ENCODE assay signal across 1 cellular context in genomic region chr2:39436592-39437521, GRCh38.
TF ChIP-seq lines count a peak whose summit lies in the region.

Gene MAP4K3 (minus strand): TSS chr2:39437285. CDS start chr2:39436987, 298 bp downstream.

TF ChIP-seq in K562, 482 proteins besides CTCF, POLR2A, EP300 and RAD21 (continued from another document and continues in another):
- TF ChIP-seq MTA3 (IDR thresholded peaks at IDR 0.05; ENCODE audit: borderline replicate concordance) = peak; percentile 40; the same call in 1 of the 2 replicates
- TF ChIP-seq E4F1 (CRISPR knock-in tag; IDR thresholded peaks at IDR 0.05; ENCODE audit: borderline replicate concordance) = no peak
- TF ChIP-seq ZNF561 (CRISPR knock-in tag; conservative IDR thresholded peaks at IDR 0.05) = no peak
- no peak for TF ChIP-seq IRF9 (tag; IDR thresholded peaks at IDR 0.05)
- no peak for TF ChIP-seq EP400 (IDR thresholded peaks at IDR 0.05)
- no peak for TF ChIP-seq BRF1 (IDR thresholded peaks at IDR 0.05; ENCODE audit: borderline replicate concordance, extremely low read depth, insufficient read length)
- TF ChIP-seq ZNF696 (CRISPR knock-in tag; conservative IDR thresholded peaks at IDR 0.05) = no peak
- TF ChIP-seq SPI1 (IDR thresholded peaks at IDR 0.05; ENCODE audit: borderline replicate concordance, low read depth, low read length) = peak; percentile 87
- TF ChIP-seq NR3C1 (CRISPR knock-in tag; IDR thresholded peaks at IDR 0.05) = no peak
- 0 out of 2 replicates have a peak, but pooled peaks have one; percentile 41 for TF ChIP-seq XRCC5 (IDR thresholded peaks at IDR 0.05; ENCODE audit: low read depth, low read length)
- TF ChIP-seq HDAC1 (IDR thresholded peaks at IDR 0.05) = no peak; a peak in 2 of 4 replicates
- TF ChIP-seq MEIS2 (IDR thresholded peaks at IDR 0.05; ENCODE audit: partially characterized antibody) = peak; percentile 48
- no peak for TF ChIP-seq PPARD (CRISPR knock-in tag; IDR thresholded peaks at IDR 0.05)
- TF ChIP-seq HCFC1 (IDR thresholded peaks at IDR 0.05; ENCODE audit: low read depth, low read length) = peak; percentile 38; the same call in 1 of the 2 replicates
- no peak for TF ChIP-seq PYGO2 (tag; IDR thresholded peaks at IDR 0.05)
- TF ChIP-seq GATA2 (CRISPR knock-in tag; IDR thresholded peaks at IDR 0.05) = no peak
- TF ChIP-seq KLF1 (tag; IDR thresholded peaks at IDR 0.05) = no peak; the same call in 1 of the 2 replicates
- no peak for TF ChIP-seq TSHZ1 (CRISPR knock-in tag; IDR thresholded peaks at IDR 0.05)
- no peak for TF ChIP-seq PRPF4 (IDR thresholded peaks at IDR 0.05; ENCODE audit: insufficient read depth, low read depth, low read length, poor library complexity, severe bottlenecking)
- no peak for TF ChIP-seq LEF1 (IDR thresholded peaks at IDR 0.05)
- TF ChIP-seq DLX4 (CRISPR knock-in tag; IDR thresholded peaks at IDR 0.05) = no peak
- peak; percentile 50; the same call in 1 of the 2 replicates for TF ChIP-seq CBX1 (IDR thresholded peaks at IDR 0.05; ENCODE audit: low read depth)
- TF ChIP-seq NRF1 (conservative IDR thresholded peaks at IDR 0.05 in 1 of 2, IDR thresholded peaks at IDR 0.05 in 1 of 2) = peak; percentile 89 to 90; a peak in 3 of 4 replicates
- no peak for TF ChIP-seq HOMEZ (CRISPR knock-in tag; IDR thresholded peaks at IDR 0.05)
- no peak for TF ChIP-seq GTF3C2 (IDR thresholded peaks at IDR 0.05; ENCODE audit: borderline replicate concordance, extremely low read depth, insufficient read length)
- no peak for TF ChIP-seq ZKSCAN3 (CRISPR knock-in tag; IDR thresholded peaks at IDR 0.05)
- TF ChIP-seq ZNF431 (CRISPR knock-in tag; IDR thresholded peaks at IDR 0.05) = no peak
- no peak for TF ChIP-seq NFIX (CRISPR knock-in tag; IDR thresholded peaks at IDR 0.05; ENCODE audit: low read depth)
- no peak for TF ChIP-seq TAL1 (IDR thresholded peaks at IDR 0.05)
- TF ChIP-seq RBM14 (IDR thresholded peaks at IDR 0.05; ENCODE audit: borderline replicate concordance, insufficient read depth, low read depth, low read length) = no peak
- no peak for TF ChIP-seq BRD9 (IDR thresholded peaks at IDR 0.05; ENCODE audit: low read depth, partially characterized antibody)
- TF ChIP-seq MCM5 (IDR thresholded peaks at IDR 0.05; ENCODE audit: low read depth) = no peak
- peak; percentile 36; the same call in 1 of the 2 replicates for TF ChIP-seq CREM (IDR thresholded peaks at IDR 0.05; ENCODE audit: low read depth)
- no peak for TF ChIP-seq ZNF197 (CRISPR knock-in tag; IDR thresholded peaks at IDR 0.05; ENCODE audit: low read depth)
- TF ChIP-seq HNRNPLL (IDR thresholded peaks at IDR 0.05; ENCODE audit: low read depth, low read length, poor library complexity, severe bottlenecking) = peak; percentile 53
- no peak for TF ChIP-seq EWSR1 (IDR thresholded peaks at IDR 0.05; ENCODE audit: borderline replicate concordance, low read depth, partially characterized antibody)
- TF ChIP-seq REST (CRISPR knock-in tag; IDR thresholded peaks at IDR 0.05; ENCODE audit: low read depth) = no peak
- no peak for TF ChIP-seq HBP1 (CRISPR knock-in tag; IDR thresholded peaks at IDR 0.05)
- TF ChIP-seq ZKSCAN8 (CRISPR knock-in tag; IDR thresholded peaks at IDR 0.05) = no peak
- peak in 1 of 2 experiments; percentile 47; a peak in 2 of 4 replicates for TF ChIP-seq MNT (conservative IDR thresholded peaks at IDR 0.05)
- TF ChIP-seq ZNF507 (tag; conservative IDR thresholded peaks at IDR 0.05) = no peak
- no peak for TF ChIP-seq PTTG1 (tag; IDR thresholded peaks at IDR 0.05; ENCODE audit: low read depth)
- TF ChIP-seq SAFB (IDR thresholded peaks at IDR 0.05; ENCODE audit: borderline replicate concordance, low read depth, low read length) = no peak
- peak; percentile 71 for TF ChIP-seq RBBP5 (IDR thresholded peaks at IDR 0.05; ENCODE audit: borderline replicate concordance, insufficient read depth, low read length, poor library complexity, severe bottlenecking)
- TF ChIP-seq BRCA1 (IDR thresholded peaks at IDR 0.05) = no peak
- no peak for TF ChIP-seq BRCA1 (CRISPR knock-in tag; IDR thresholded peaks at IDR 0.05)
- TF ChIP-seq TEAD1 (CRISPR knock-in tag; IDR thresholded peaks at IDR 0.05) = peak in 1 of 2 experiments; percentile 49; a peak in 1 of 4 replicates
- peak; percentile 54; the same call in 1 of the 2 replicates for TF ChIP-seq C11orf30 (IDR thresholded peaks at IDR 0.05; ENCODE audit: low read depth)
- TF ChIP-seq ZFX (CRISPR knock-in tag; IDR thresholded peaks at IDR 0.05) = peak; percentile 78
- no peak for TF ChIP-seq ZNF707 (CRISPR knock-in tag; conservative IDR thresholded peaks at IDR 0.05)
